Comparison of ENCODE assay signal across 2 cellular contexts in genomic region chr22:24180316-24181087, GRCh38.
TF ChIP-seq lines count a peak whose summit lies in the region.

No MANE protein-coding gene starts in this region.

TF ChIP-seq in HEK293, 187 proteins besides CTCF, POLR2A, EP300 and RAD21:
- peak; percentile 46; the same call in 1 of the 2 replicates for TF ChIP-seq PRDM10 (tag by site-specific recombination; IDR thresholded peaks at IDR 0.05)
- TF ChIP-seq SCRT2 (tag by site-specific recombination; IDR thresholded peaks at IDR 0.05): no peak
- 0 out of 2 replicates have a peak, but pooled peaks have one; percentile 27 for TF ChIP-seq PATZ1 (tag by site-specific recombination; IDR thresholded peaks at IDR 0.05)
- TF ChIP-seq KLF8 (tag by site-specific recombination; IDR thresholded peaks at IDR 0.05): 0 out of 2 replicates have a peak, but pooled peaks have one; percentile 14
- peak; percentile 21 for TF ChIP-seq ZIC2 (tag by site-specific recombination; IDR thresholded peaks at IDR 0.05)
- peak; percentile 54; the same call in 1 of the 2 replicates for TF ChIP-seq GLIS1 (tag by site-specific recombination; IDR thresholded peaks at IDR 0.05)
- peak; percentile 18 for TF ChIP-seq GLIS2 (tag by site-specific recombination; IDR thresholded peaks at IDR 0.05)
- no peak for TF ChIP-seq ZNF830 (tag by site-specific recombination; IDR thresholded peaks at IDR 0.05; ENCODE audit: low read depth)
- TF ChIP-seq ZNF530 (tag by site-specific recombination; IDR thresholded peaks at IDR 0.05; ENCODE audit: low read depth): no peak
- 0 out of 2 replicates have a peak, but pooled peaks have one; percentile 25 for TF ChIP-seq ZNF341 (tag by site-specific recombination; IDR thresholded peaks at IDR 0.05; ENCODE audit: low read depth)

TF ChIP-seq in GM12878, 131 proteins besides CTCF, POLR2A, EP300 and RAD21 (continued from another document):
- no peak for TF ChIP-seq PRDM15 (CRISPR knock-in tag; IDR thresholded peaks at IDR 0.05)
- no peak for TF ChIP-seq PAX5 (IDR thresholded peaks at IDR 0.05; ENCODE audit: borderline replicate concordance, low read depth, low read length)
- TF ChIP-seq IKZF2 (IDR thresholded peaks at IDR 0.05): no peak
- no peak for TF ChIP-seq E4F1 (IDR thresholded peaks at IDR 0.05; ENCODE audit: borderline replicate concordance, partially characterized antibody)
- TF ChIP-seq HDAC2 (IDR thresholded peaks at IDR 0.05): no peak
- TF ChIP-seq ZNF274 (IDR thresholded peaks at IDR 0.05; ENCODE audit: insufficient read depth, insufficient read length): no peak
- TF ChIP-seq KDM1A (IDR thresholded peaks at IDR 0.05; ENCODE audit: borderline replicate concordance): no peak
- TF ChIP-seq ZBTB40 (IDR thresholded peaks at IDR 0.05; ENCODE audit: borderline replicate concordance): no peak
- TF ChIP-seq ZNF622 (IDR thresholded peaks at IDR 0.05): no peak
- TF ChIP-seq ETV6 (conservative IDR thresholded peaks at IDR 0.05 in 1 of 2, IDR thresholded peaks at IDR 0.05 in 1 of 2; ENCODE audit: borderline replicate concordance in 1 of 2, low read depth in 1 of 2): no peak
- TF ChIP-seq BCL3 (IDR thresholded peaks at IDR 0.05; ENCODE audit: borderline replicate concordance, insufficient read depth, low read depth, low read length, poor library complexity, severe bottlenecking): no peak
- no peak for TF ChIP-seq EGR1 (IDR thresholded peaks at IDR 0.05; ENCODE audit: borderline replicate concordance in 1 of 2, low read depth in 2 of 2, low read length in 2 of 2)
- TF ChIP-seq NFIC (IDR thresholded peaks at IDR 0.05; ENCODE audit: low read depth, low read length): no peak
